8 cellular contexts compared by ENCODE assay signal in genomic region chr10:98267894-98268693, GRCh38.
DNase-seq lines count a peak whose midpoint lies in the region; ATAC-seq and TF ChIP-seq lines count a peak whose summit lies in the region.

Gene LOXL4 (minus strand): TSS chr10:98268194. CDS start chr10:98263019, 5,175 bp downstream.

- H4K20me1 ChIP-seq in DND-41 (ENCODE audit: insufficient read depth, low read length) = peaks cover 22% of the 10 kb centered on the region

- H3K27ac Mint-ChIP-seq in stimulated activated effector memory CD8-positive, alpha-beta T cell treated with anti-CD3 and anti-CD28 coated beads, Interleukin-12 subunit alpha, Interleukin-12 subunit beta, amount 100 ng/mL, for 72 hours = no peak within 1 kb of the TSS

- DNase-seq in DND-41 (peak; percentile 54), astrocyte of the spinal cord (ENCODE audit: low read depth, low spot score) (peak; percentile 30), RKO (ENCODE audit: low spot score) (no peak)
- no peak for DNase-seq in stimulated activated effector memory CD8-positive, alpha-beta T cell treated with anti-CD3 and anti-CD28 coated beads, Interleukin-12 subunit alpha, Interleukin-12 subunit beta, amount 100 ng/mL, for 72 hours (ENCODE audit: low spot score in 2 of 2)

- H3K4me1 ChIP-seq in DND-41 (ENCODE audit: insufficient read depth, low read length) = peaks cover 9% of the 10 kb centered on the region
- peaks cover 8% of the 10 kb centered on the region for H3K4me1 ChIP-seq in iPS-20b (ENCODE audit: insufficient read depth, low read length)

- peak within 1 kb of the TSS; percentile 79 for H3K4me2 ChIP-seq in DND-41 (ENCODE audit: insufficient read depth, low read length)

- peak within 1 kb of the TSS in 1 of 2 experiments; percentile 53; a peak in 2 of 4 replicates for H3K4me3 ChIP-seq in DND-41 (ENCODE audit: low read depth in 1 of 2, low read length in 2 of 2)
- peak within 1 kb of the TSS; percentile 37 for H3K4me3 ChIP-seq in astrocyte of the spinal cord (ENCODE audit: low read depth, low read length)
- H3K4me3 ChIP-seq in iPS-20b (ENCODE audit: low read length) = peak within 1 kb of the TSS; percentile 55

- TF ChIP-seq CTCF in DND-41 (IDR thresholded peaks at IDR 0.05; ENCODE audit: borderline replicate concordance, extremely low read depth, low read length, poor library complexity, severe bottlenecking) (no peak), astrocyte of the spinal cord (IDR thresholded peaks at IDR 0.05; ENCODE audit: low read depth, low read length) (no peak)

- no peaks in the 10 kb centered on the region for H3K9me3 Mint-ChIP-seq in stimulated activated effector memory CD8-positive, alpha-beta T cell treated with anti-CD3 and anti-CD28 coated beads, Interleukin-12 subunit alpha, Interleukin-12 subunit beta, amount 100 ng/mL, for 72 hours

- H3K9me3 ChIP-seq in DND-41 (ENCODE audit: insufficient read depth, low read length, severe bottlenecking) = no peaks in the 10 kb centered on the region
- no peaks in the 10 kb centered on the region for H3K9me3 ChIP-seq in iPS-20b (ENCODE audit: insufficient read depth, low read depth, low read length)

- TF ChIP-seq RAD21 in Ishikawa (IDR thresholded peaks at IDR 0.05; ENCODE audit: low read depth) = no peak

- H3K36me3 ChIP-seq in DND-41 (ENCODE audit: insufficient read depth, low read length) (no peaks in the 10 kb centered on the region), iPS-20b (ENCODE audit: insufficient read depth, low read depth, low read length) (no peaks in the 10 kb centered on the region)

- no peaks in the 10 kb centered on the region for H3K79me2 ChIP-seq in DND-41 (ENCODE audit: insufficient read depth, low read length)

- in situ Hi-C loops in astrocyte of the spinal cord (cut with HindIII; ENCODE audit: low sequenced_read_pairs) = no loop called here

- H3K4me1 Mint-ChIP-seq in stimulated activated effector memory CD8-positive, alpha-beta T cell treated with anti-CD3 and anti-CD28 coated beads, Interleukin-12 subunit alpha, Interleukin-12 subunit beta, amount 100 ng/mL, for 72 hours = peaks cover 18% of the 10 kb centered on the region

- no peak within 1 kb of the TSS for H2AFZ ChIP-seq in DND-41 (ENCODE audit: low read depth, low read length)

- peak within 1 kb of the TSS; percentile 67 for H3K4me3 Mint-ChIP-seq in stimulated activated effector memory CD8-positive, alpha-beta T cell treated with anti-CD3 and anti-CD28 coated beads, Interleukin-12 subunit alpha, Interleukin-12 subunit beta, amount 100 ng/mL, for 72 hours

- H3K27ac ChIP-seq in DND-41 (ENCODE audit: low read length) = no peak within 1 kb of the TSS
- H3K27ac ChIP-seq in iPS-20b (ENCODE audit: low read length) = no peak within 1 kb of the TSS

- TF ChIP-seq EP300 in Ishikawa (IDR thresholded peaks at IDR 0.05; ENCODE audit: borderline replicate concordance) = no peak

- peaks cover 13% of the 10 kb centered on the region for H3K27me3 ChIP-seq in DND-41 (ENCODE audit: insufficient read depth, low read length, poor library complexity)
- peaks cover 28% of the 10 kb centered on the region for H3K27me3 ChIP-seq in iPS-20b (ENCODE audit: insufficient read depth, low read length)

- H3K36me3 Mint-ChIP-seq in stimulated activated effector memory CD8-positive, alpha-beta T cell treated with anti-CD3 and anti-CD28 coated beads, Interleukin-12 subunit alpha, Interleukin-12 subunit beta, amount 100 ng/mL, for 72 hours = no peaks in the 10 kb centered on the region

- ATAC-seq in DND-41 (ENCODE audit: insufficient read depth, low read depth) = peak; percentile 69
- peak; percentile 43 for ATAC-seq in stimulated activated effector memory CD8-positive, alpha-beta T cell treated with anti-CD3 and anti-CD28 coated beads, Interleukin-12 subunit alpha, Interleukin-12 subunit beta, amount 100 ng/mL, for 72 hours
- no peak for ATAC-seq in GM21528 (IDR thresholded peaks at IDR 0.05; ENCODE audit: low FRiP score, unreplicated experiment)
- no peak for ATAC-seq in HG02763 (IDR thresholded peaks at IDR 0.05; ENCODE audit: unreplicated experiment)

- H3K9ac ChIP-seq in DND-41 (ENCODE audit: low read depth, low read length) (peak within 1 kb of the TSS; percentile 40; the same call in 1 of the 2 replicates), iPS-20b (ENCODE audit: low read depth, low read length) (no peak within 1 kb of the TSS)

TF ChIP-seq in Ishikawa, 13 proteins besides CTCF, POLR2A, EP300 and RAD21:
- no peak for TF ChIP-seq CEBPB (IDR thresholded peaks at IDR 0.05)
- TF ChIP-seq CREB1 (IDR thresholded peaks at IDR 0.05; ENCODE audit: low read depth) = no peak
- peak; percentile 32; the same call in 1 of the 2 replicates for TF ChIP-seq MAX (IDR thresholded peaks at IDR 0.05)

Comparison
In these comparisons a context has a peak if more than half of its experiments do, and no peak if none do; other contexts are left out.
1. ATAC-seq: peak in DND-41 (single experiment) and stimulated activated effector memory CD8-positive, alpha-beta T cell treated with anti-CD3 and anti-CD28 coated beads, Interleukin-12 subunit alpha, Interleukin-12 subunit beta, amount 100 ng/mL, for 72 hours (single experiment); none in GM21528 (single experiment) and HG02763 (single experiment).
2. DNase-seq: peak in DND-41 (single experiment) and astrocyte of the spinal cord (single experiment); none in stimulated activated effector memory CD8-positive, alpha-beta T cell treated with anti-CD3 and anti-CD28 coated beads, Interleukin-12 subunit alpha, Interleukin-12 subunit beta, amount 100 ng/mL, for 72 hours (0 of 2) and RKO (single experiment).